In the genomic region with DNA sequence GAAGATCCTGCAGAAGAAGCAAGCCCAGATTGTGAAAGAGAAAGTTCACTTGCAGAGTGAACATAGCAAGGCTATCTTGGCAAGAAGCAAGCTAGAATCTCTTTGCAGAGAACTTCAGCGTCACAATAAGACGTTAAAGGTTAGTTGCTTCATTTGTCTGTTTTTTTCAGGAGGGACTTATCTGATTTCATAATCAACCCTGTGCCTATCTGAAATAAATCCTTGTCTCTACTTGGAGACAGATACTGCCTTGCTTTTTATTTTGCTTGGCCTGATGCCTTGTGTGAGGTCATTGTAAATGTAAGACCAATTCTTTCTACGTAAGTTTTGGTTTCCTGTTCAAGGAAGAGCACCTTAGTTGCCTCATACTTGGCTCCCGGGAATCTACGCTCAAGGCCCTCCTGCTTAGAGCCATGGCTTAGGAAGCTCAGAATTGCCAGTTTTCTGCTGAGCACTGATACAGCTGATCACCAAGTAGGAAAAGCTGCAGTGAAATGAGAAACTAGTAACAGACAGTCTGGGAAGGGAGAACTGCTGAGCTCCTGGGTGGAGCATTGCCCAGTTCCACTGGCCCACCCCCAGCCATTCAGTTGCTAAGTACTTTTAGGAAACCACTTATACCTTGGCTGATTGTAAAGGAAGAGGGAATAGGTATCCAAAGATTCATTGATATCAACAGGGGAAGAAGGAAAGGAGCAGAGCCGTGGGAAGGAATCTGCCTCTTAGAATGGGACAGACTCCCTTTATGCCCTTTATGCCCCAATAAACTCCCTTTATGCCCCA, we compare ENCODE assay signal across 12 cellular contexts. TPM values are rescaled to one million over a fixed set of nuclear protein-coding genes. Genes with fewer than 3 reads are reported as not detected.
A peak's percentile ranks its signal among the peaks of the same experiment; 100 is the strongest.
DNase-seq lines count a peak whose midpoint lies in the region; ATAC-seq and TF ChIP-seq lines count a peak whose summit lies in the region.
"Had no signal": no experiment of that assay in that cellular context is flagged by ENCODE, and none has a peak within 500 bp of the region (broad histone marks: within the 10 kb centered on the region; RNA-seq: fewer than 3 reads in every experiment).

No MANE protein-coding gene starts in this region.

- peaks cover 3% of the 10 kb centered on the region for H3K36me3 Mint-ChIP-seq in activated CD8-positive, alpha-beta memory T cell treated with anti-CD3 and anti-CD28 coated beads, Interleukin-2, amount 10 ng/mL, durations not matched to agents 7 days and 5 days

- H2AFZ ChIP-seq in mesenchymal stem cell (ENCODE audit: low read depth, low read length): no peak overlapping the region

- H3K36me3 ChIP-seq in mesenchymal stem cell (ENCODE audit: control insufficient read depth in 1 of 2, insufficient read depth in 2 of 2, low read depth in 1 of 2, low read length in 2 of 2) (peaks cover 2 to 61% of the 10 kb centered on the region in 2 experiments), urinary bladder (ENCODE audit: insufficient read depth) (no peaks in the 10 kb centered on the region), Peyer's patch (no peaks in the 10 kb centered on the region)

- H2BK15ac ChIP-seq in mesenchymal stem cell (ENCODE audit: low read depth, poor library complexity, severe bottlenecking): no peak overlapping the region

- no peaks in the 10 kb centered on the region for H3K4me1 ChIP-seq in mesenchymal stem cell (ENCODE audit: control insufficient read depth, insufficient read depth, low read depth, low read length)
- no peaks in the 10 kb centered on the region for H3K4me1 ChIP-seq in urinary bladder (ENCODE audit: insufficient read depth)
- no peaks in the 10 kb centered on the region for H3K4me1 ChIP-seq in Peyer's patch

- H3K4ac ChIP-seq in mesenchymal stem cell (ENCODE audit: low read depth in 1 of 2, low read length in 2 of 2): no peak overlapping the region

- 74% methylated on average over 3 of the region's 6 CpGs for WGBS in mesenchymal stem cell
- WGBS in urinary bladder: 32% methylated on average over 6 of the region's 6 CpGs

- TF ChIP-seq CTCF in epithelial cell of esophagus (IDR thresholded peaks at IDR 0.05; ENCODE audit: insufficient read depth, low read depth, low read length, missing control alignments): no peak
- TF ChIP-seq CTCF in Peyer's patch (IDR thresholded peaks at IDR 0.05): no peak

- H3K23ac ChIP-seq in mesenchymal stem cell (ENCODE audit: low read length in 2 of 2): no peak overlapping the region

- no peak overlapping the region for H2BK12ac ChIP-seq in mesenchymal stem cell (ENCODE audit: low read length in 2 of 2)

- CTCF ChIA-PET in activated CD8-positive, alpha-beta memory T cell treated with anti-CD3 and anti-CD28 coated beads, Interleukin-2, amount 10 ng/mL, durations not matched to agents 7 days and 5 days (lab: Charles Lee): interaction anchor here (1.1 to 2.8 kb wide), 3 partner anchors 55 to 218 kb away, joined by 3 to 22 read pairs (median 4); no protein-coding TSS in a partner anchor

- no peak for DNase-seq in activated CD8-positive, alpha-beta memory T cell treated with anti-CD3 and anti-CD28 coated beads, Interleukin-2, amount 10 ng/mL, durations not matched to agents 7 days and 5 days
- DNase-seq in activated CD8-positive, alpha-beta memory T cell treated with anti-CD3 and anti-CD28 coated beads for 24 hours: no peak
- DNase-seq in epithelial cell of esophagus (ENCODE audit: low read depth): peak; percentile 60
- DNase-seq in mesenchymal stem cell: peak; percentile 59
- DNase-seq in islet precursor cell: no peak
- no peak for DNase-seq in Peyer's patch
- DNase-seq in activated effector memory CD4-positive, alpha-beta T cell treated with Interleukin-2 at 50 U/mL for 16 hours: no peak
- DNase-seq: activated CD4-positive, alpha-beta T cell treated with anti-CD3 and anti-CD28 coated beads for 1 hour; H7 had no signal

- H3K4me3 ChIP-seq in epithelial cell of esophagus (ENCODE audit: low read length) (no peak overlapping the region), mesenchymal stem cell (ENCODE audit: insufficient read depth in 1 of 2, low read depth in 1 of 2, low read length in 2 of 2) (no peak overlapping the region), urinary bladder (ENCODE audit: low read depth, low read length) (no peak overlapping the region), Peyer's patch (no peak overlapping the region)
- H3K4me3 ChIP-seq: GM12878 had no signal

- no peak overlapping the region for H2BK5ac ChIP-seq in mesenchymal stem cell (ENCODE audit: low read depth, low read length, poor library complexity, severe bottlenecking)

- H3K9me3 Mint-ChIP-seq in activated CD8-positive, alpha-beta memory T cell treated with anti-CD3 and anti-CD28 coated beads, Interleukin-2, amount 10 ng/mL, durations not matched to agents 7 days and 5 days (ENCODE audit: low read depth): no peaks in the 10 kb centered on the region
- H3K9me3 Mint-ChIP-seq: central memory CD8-positive, alpha-beta T cell had no signal

- H4K91ac ChIP-seq in mesenchymal stem cell (ENCODE audit: low read length): no peak overlapping the region

- H3K4me2 ChIP-seq in mesenchymal stem cell (ENCODE audit: low read length, poor library complexity, severe bottlenecking): no peak overlapping the region

- no peak overlapping the region for H4K8ac ChIP-seq in mesenchymal stem cell (ENCODE audit: low read length)

- H3K27ac ChIP-seq in mesenchymal stem cell (ENCODE audit: low read length, poor library complexity, severe bottlenecking) (no peak overlapping the region), urinary bladder (ENCODE audit: low read depth) (peak overlapping the region; percentile 79), Peyer's patch (peak overlapping the region in 2 of 4 donors; percentile 41 to 70)

- no peaks in the 10 kb centered on the region for H3K27me3 ChIP-seq in mesenchymal stem cell (ENCODE audit: control insufficient read depth in 1 of 2, insufficient read depth in 1 of 2, low read length in 2 of 2)
- H3K27me3 ChIP-seq in Peyer's patch: no peaks in the 10 kb centered on the region

- no peaks in the 10 kb centered on the region for H3K9me3 ChIP-seq in mesenchymal stem cell (ENCODE audit: control insufficient read depth, low read length)
- H3K9me3 ChIP-seq in Peyer's patch: no peaks in the 10 kb centered on the region

- no peak overlapping the region for H3K14ac ChIP-seq in mesenchymal stem cell (ENCODE audit: low read length in 2 of 2)

- H3K4me1 Mint-ChIP-seq in activated CD8-positive, alpha-beta memory T cell treated with anti-CD3 and anti-CD28 coated beads, Interleukin-2, amount 10 ng/mL, durations not matched to agents 7 days and 5 days: peaks cover 20% of the 10 kb centered on the region
- H3K4me1 Mint-ChIP-seq: central memory CD8-positive, alpha-beta T cell had no signal

- no peak for TF ChIP-seq POLR2A in Peyer's patch (IDR thresholded peaks at IDR 0.05)

- no peak overlapping the region for H2AK5ac ChIP-seq in mesenchymal stem cell (ENCODE audit: low read length, severe bottlenecking)

- H3K9ac ChIP-seq in mesenchymal stem cell (ENCODE audit: low read length): peak overlapping the region; percentile 80

- peak overlapping the region; percentile 11 for H3K27ac Mint-ChIP-seq in activated CD8-positive, alpha-beta memory T cell treated with anti-CD3 and anti-CD28 coated beads, Interleukin-2, amount 10 ng/mL, durations not matched to agents 7 days and 5 days

- no peaks in the 10 kb centered on the region for H3K79me1 ChIP-seq in mesenchymal stem cell (replicated peaks; ENCODE audit: low read length, poor library complexity, severe bottlenecking)

- H3K27me3 Mint-ChIP-seq in activated CD8-positive, alpha-beta memory T cell treated with anti-CD3 and anti-CD28 coated beads, Interleukin-2, amount 10 ng/mL, durations not matched to agents 7 days and 5 days: no peaks in the 10 kb centered on the region
- H3K27me3 Mint-ChIP-seq: central memory CD8-positive, alpha-beta T cell had no signal

- no peak overlapping the region for H2BK120ac ChIP-seq in mesenchymal stem cell (ENCODE audit: low read depth, low read length)

- no peak overlapping the region for H3K18ac ChIP-seq in mesenchymal stem cell (ENCODE audit: low read depth in 1 of 2, low read length in 2 of 2)

- no peak overlapping the region for H3K4me3 Mint-ChIP-seq in activated CD8-positive, alpha-beta memory T cell treated with anti-CD3 and anti-CD28 coated beads, Interleukin-2, amount 10 ng/mL, durations not matched to agents 7 days and 5 days
- H3K4me3 Mint-ChIP-seq: central memory CD8-positive, alpha-beta T cell had no signal

- no peak for ATAC-seq in activated CD8-positive, alpha-beta memory T cell treated with anti-CD3 and anti-CD28 coated beads, Interleukin-2, amount 10 ng/mL, durations not matched to agents 7 days and 5 days
- ATAC-seq: GM12878 had no signal

RNA-seq across cellular contexts. Expression of a gene that starts 41.8 kb away (rescaled TPM):
- 100 to 1,000 TPM; 178 to 193 TPM for total RNA-seq in activated CD8-positive, alpha-beta memory T cell treated with anti-CD3 and anti-CD28 coated beads, Interleukin-2, amount 10 ng/mL, durations not matched to agents 7 days and 5 days
- polyA plus RNA-seq in mesenchymal stem cell (2013, experiment 1 of 2): 90.4 TPM
- polyA plus RNA-seq in mesenchymal stem cell (2013, experiment 2 of 2): 99.7 TPM
- total RNA-seq in urinary bladder (128 TPM), Peyer's patch (100 to 1,000 TPM in 1 of 4 donors, 10 to 100 TPM in 3; 40.7 to 117 (median 47.8) TPM)
- 121 TPM for polyA plus RNA-seq in urinary bladder

RNA-seq across cellular contexts. Expression of a gene that starts 42.1 kb away (rescaled TPM):
- total RNA-seq in activated CD8-positive, alpha-beta memory T cell treated with anti-CD3 and anti-CD28 coated beads, Interleukin-2, amount 10 ng/mL, durations not matched to agents 7 days and 5 days: 10 to 100 TPM; 10.2 to 13.2 TPM
- polyA plus RNA-seq in mesenchymal stem cell (2013, experiment 1 of 2): 7.6 TPM
- polyA plus RNA-seq in mesenchymal stem cell (2013, experiment 2 of 2): 7.9 TPM
- total RNA-seq in urinary bladder (12.2 TPM), Peyer's patch (10 to 100 TPM in 3 of 4 donors, 1 to 10 TPM in 1; 8.9 to 20.6 (median 14.7) TPM)
- 8.5 TPM for polyA plus RNA-seq in urinary bladder

Comparison
In these comparisons a context has a peak if more than half of its experiments do, and no peak if none do; other contexts are left out.
1. DNase-seq: peak in epithelial cell of esophagus (single experiment) and mesenchymal stem cell (single experiment); none in activated CD8-positive, alpha-beta memory T cell treated with anti-CD3 and anti-CD28 coated beads, Interleukin-2, amount 10 ng/mL, durations not matched to agents 7 days and 5 days (single experiment), activated CD8-positive, alpha-beta memory T cell treated with anti-CD3 and anti-CD28 coated beads for 24 hours (single experiment), islet precursor cell (single experiment), Peyer's patch (0 of 3) and activated effector memory CD4-positive, alpha-beta T cell treated with Interleukin-2 at 50 U/mL for 16 hours (single experiment).